Comparison of ENCODE assay signal across 6 cellular contexts in the genomic region with DNA sequence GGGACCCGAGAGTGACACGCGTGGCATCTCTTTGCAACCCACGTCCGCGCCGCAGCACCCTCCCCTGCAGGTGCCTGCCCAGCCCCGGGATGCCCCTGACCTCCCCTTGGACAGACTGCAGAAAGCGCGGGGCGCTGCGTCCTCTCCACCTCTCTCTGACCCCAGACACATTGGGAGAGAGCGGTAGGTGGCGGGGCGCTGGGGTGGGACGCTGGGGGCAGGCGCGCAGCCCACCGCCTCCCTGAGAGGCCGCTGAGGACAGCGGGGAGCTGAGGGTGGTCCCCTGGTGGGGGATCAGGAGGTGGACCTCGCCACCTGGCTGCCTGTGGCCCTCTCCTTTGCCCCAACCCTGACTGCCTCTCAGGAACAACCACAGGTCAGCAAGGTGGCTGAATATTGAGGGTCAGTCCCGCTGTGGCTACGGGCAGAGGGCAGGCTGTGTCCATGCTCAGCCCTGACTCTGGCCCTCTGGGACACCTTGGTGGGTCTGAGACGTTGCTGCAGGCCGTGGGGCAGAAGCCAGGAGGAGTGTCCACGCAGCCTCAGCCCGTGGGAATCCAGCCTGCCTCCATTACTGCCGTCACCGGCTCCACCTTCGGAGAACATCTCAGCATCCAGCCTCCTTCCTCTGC. TPM values are rescaled to one million over a fixed set of nuclear protein-coding genes. Genes with fewer than 3 reads are reported as not detected.
DNase-seq lines count a peak whose midpoint lies in the region; ATAC-seq and TF ChIP-seq lines count a peak whose summit lies in the region.

No MANE protein-coding gene starts in this region.

- no peaks in the 10 kb centered on the region for H3K36me3 ChIP-seq in ovary

- no peaks in the 10 kb centered on the region for H3K9me3 ChIP-seq in ovary

- H3K27me3 Mint-ChIP-seq in central memory CD8-positive, alpha-beta T cell, result no peaks in the 10 kb centered on the region

- 11 to 22% (median 13%) methylated on average over 14 to 31 of the region's 31 CpGs for WGBS in ovary, 3 donors

- no peaks in the 10 kb centered on the region for H3K9me3 Mint-ChIP-seq in central memory CD8-positive, alpha-beta T cell

- H3K27ac Mint-ChIP-seq in central memory CD8-positive, alpha-beta T cell (ENCODE audit: low read depth), result no peak overlapping the region

- no peak for TF ChIP-seq POLR2A in ovary (IDR thresholded peaks at IDR 0.05)

- H3K4me3 Mint-ChIP-seq in central memory CD8-positive, alpha-beta T cell, result peak overlapping the region; percentile 83

- intact Hi-C loops in ovary (cut with DNase I), result no loop called here

- no peak for DNase-seq in central memory CD8-positive, alpha-beta T cell (ENCODE audit: low spot score in 2 of 2)
- DNase-seq in ovary (peak in 1 of 5 donors; percentile 44), HPDE6-E6E7 (ENCODE audit: extremely low spot score) (no peak)
- DNase-seq in stimulated activated CD4-positive, alpha-beta T cell treated with anti-CD3 and anti-CD28 coated beads, Interleukin-2, amount 100 ng/mL, for 48 hours, result no peak

- H3K27me3 ChIP-seq in ovary, result no peaks in the 10 kb centered on the region

- H3K4me3 ChIP-seq in ovary, result peak overlapping the region; percentile 82

- TF ChIP-seq CTCF in ovary (IDR thresholded peaks at IDR 0.05), result no peak

- peaks cover 9% of the 10 kb centered on the region for H3K36me3 Mint-ChIP-seq in central memory CD8-positive, alpha-beta T cell (ENCODE audit: insufficient read depth)

- ATAC-seq in HG02642 (IDR thresholded peaks at IDR 0.05; ENCODE audit: poor library complexity, unreplicated experiment) (peak; percentile 20), GM19328 (IDR thresholded peaks at IDR 0.05; ENCODE audit: unreplicated experiment) (no peak)
- ATAC-seq in central memory CD8-positive, alpha-beta T cell (replicated peaks; ENCODE audit: extremely low read depth, poor library complexity, severe bottlenecking), result no peak

- H3K27ac ChIP-seq in ovary, result peak overlapping the region; percentile 40 to 50

- peaks cover 29% of the 10 kb centered on the region for H3K4me1 Mint-ChIP-seq in central memory CD8-positive, alpha-beta T cell

- peaks cover 28% of the 10 kb centered on the region for H3K4me1 ChIP-seq in ovary (ENCODE audit: insufficient read depth)

- no peak for TF ChIP-seq EP300 in ovary (IDR thresholded peaks at IDR 0.05)

RNA-seq across cellular contexts. Expression of a gene that starts 0.8 kb away (rescaled TPM):
- 10 to 100 TPM; 35.8 to 55.6 (median 49.3) TPM for total RNA-seq in ovary
- 10 to 100 TPM; 36.0 to 40.4 TPM for polyA plus RNA-seq in ovary

RNA-seq across cellular contexts. Expression of a gene that starts 5.8 kb away (rescaled TPM):
- 10 to 100 TPM in 1 of 7 donors, 1 to 10 TPM in 6; 6.3 to 10.2 (median 9.1) TPM for total RNA-seq in ovary
- polyA plus RNA-seq in ovary, result 1 to 10 TPM in 1 of 2 donors, under 1 TPM in 1; 0.27 to 7.9 TPM

RNA-seq across cellular contexts. Expression of a gene that starts 27.9 kb away (rescaled TPM):
- 1 to 10 TPM in 5 of 7 donors, under 1 TPM in 2; 0.92 to 4.8 (median 1.5) TPM for total RNA-seq in ovary
- 1 to 10 TPM in 1 of 2 donors, not detected in 1; 1.2 TPM for polyA plus RNA-seq in ovary

RNA-seq across cellular contexts. Expression of a gene that starts 33.3 kb away (rescaled TPM):
- 10 to 100 TPM; 23.1 to 62.4 (median 46.4) TPM for total RNA-seq in ovary
- polyA plus RNA-seq in ovary, result 10 to 100 TPM in 1 of 2 donors, 1 to 10 TPM in 1; 3.5 to 33.4 TPM

RNA-seq across cellular contexts. Expression of a gene that starts 34.0 kb away (rescaled TPM):
- total RNA-seq in ovary, result 10 to 100 TPM; 12.5 to 27.6 (median 21.7) TPM
- 10 to 100 TPM in 1 of 2 donors, under 1 TPM in 1; 0.18 to 14.7 TPM for polyA plus RNA-seq in ovary
